ENCODE assay signal across 7 cellular contexts in the genomic region with DNA sequence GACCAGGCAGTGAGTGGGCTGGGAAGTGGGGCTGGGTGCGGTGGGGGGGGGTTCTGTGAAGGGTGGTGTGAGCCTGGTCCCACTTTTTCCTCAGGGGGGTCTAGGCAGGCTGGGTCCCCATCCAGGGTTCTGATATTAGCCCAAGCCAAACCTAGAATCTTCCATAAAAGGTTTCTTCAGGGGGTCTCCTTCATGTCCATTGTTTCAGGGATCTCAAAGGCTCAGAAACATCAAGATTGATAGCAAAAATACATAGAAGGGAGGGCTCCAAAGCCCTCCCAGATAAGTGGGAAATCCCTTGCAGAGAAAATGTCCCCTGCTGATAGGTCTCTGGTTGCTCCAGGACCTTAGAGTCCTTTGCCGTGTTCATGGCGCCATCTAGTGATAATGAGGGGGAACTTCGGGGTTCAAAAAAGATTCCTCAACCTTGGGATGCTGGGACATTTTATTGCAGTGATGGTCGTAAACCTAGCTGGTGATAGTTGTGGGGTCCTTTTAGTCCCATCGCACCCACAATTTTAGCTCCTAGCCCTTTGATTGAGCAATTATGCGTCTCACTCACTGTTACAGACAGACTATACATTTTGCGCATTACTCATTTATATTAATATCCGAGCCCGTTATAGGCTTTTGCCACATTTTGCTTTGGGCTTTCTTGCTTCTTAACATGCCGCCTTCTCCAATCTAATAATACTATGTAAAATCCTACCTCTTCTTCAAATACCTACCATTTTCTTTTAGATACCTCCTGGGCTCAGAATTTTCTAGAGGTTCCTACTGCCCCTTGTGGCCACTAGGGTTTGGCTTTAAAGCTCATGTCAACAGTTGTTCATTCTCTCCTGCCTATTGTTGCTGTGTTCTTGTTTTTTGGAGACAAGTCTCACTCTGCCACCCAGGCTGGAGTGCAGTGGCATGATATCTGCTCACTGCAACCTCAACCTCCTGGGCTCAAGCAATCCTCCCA. TPM values are rescaled to one million over a fixed set of nuclear protein-coding genes. Genes with fewer than 3 reads are reported as not detected.
DNase-seq lines count a peak whose midpoint lies in the region; ATAC-seq, FAIRE-seq and TF ChIP-seq lines count a peak whose summit lies in the region.

No MANE protein-coding gene starts in this region.

- CTCF ChIA-PET in Panc1 (lab: Charles Lee): interaction anchor here (0.6 to 2.0 kb wide), 26 partner anchors 10 to 354 kb away, joined by 3 to 27 read pairs (median 4); a partner anchor contains a TSS

- intact Hi-C loops in Panc1 (cut with micrococcal nuclease; ENCODE audit: unreplicated experiment) (loop anchor here (2.0 to 10.0 kb wide), 3 partner anchors 77 to 227 kb away; no protein-coding TSS in a partner anchor), left ventricle myocardium inferior (cut with micrococcal nuclease) (loop anchor here (10.0 kb wide), 2 partner anchors 147 to 357 kb away; no protein-coding TSS in a partner anchor)

- DNase-seq in LNCaP clone FGC (ENCODE audit: low read depth) (peak; percentile 55), Panc1 (ENCODE audit: low read depth, low spot score) (peak; percentile 64), adipocyte (ENCODE audit: low read depth) (peak; percentile 91), left ventricle myocardium inferior (no peak), skeletal muscle cell (ENCODE audit: low read depth) (peak; percentile 37), NCI-H1048 (lab: John Stamatoyannopoulos, UW) (no peak)

- H3K36me3 ChIP-seq in Panc1 (ENCODE audit: control insufficient read depth, insufficient read depth, low read length): no peaks in the 10 kb centered on the region
- H3K36me3 ChIP-seq in adipocyte (ENCODE audit: control insufficient read depth, insufficient read depth, low read length, severe bottlenecking): peaks cover 4% of the 10 kb centered on the region
- H3K36me3 ChIP-seq in left ventricle myocardium inferior: no peaks in the 10 kb centered on the region

- H3K9me3 ChIP-seq in Panc1 (ENCODE audit: control insufficient read depth, insufficient read depth, low read depth, low read length) (no peaks in the 10 kb centered on the region), adipocyte (ENCODE audit: control insufficient read depth, low read length) (no peaks in the 10 kb centered on the region), left ventricle myocardium inferior (replicated peaks) (no peaks in the 10 kb centered on the region)

- ATAC-seq in Panc1: peak; percentile 92

- in situ Hi-C loops in Panc1 (cut with HindIII; ENCODE audit: low pct_unique_long_range_greater_than_20kb, low sequenced_read_pairs): no loop called here

- FAIRE-seq in G401.6 (lab: Jason Lieb, UNC): peak; percentile 89

- no peaks in the 10 kb centered on the region for H3K27me3 ChIP-seq in Panc1 (ENCODE audit: control insufficient read depth, insufficient read depth, low read length)
- no peaks in the 10 kb centered on the region for H3K27me3 ChIP-seq in adipocyte (replicated peaks; ENCODE audit: control insufficient read depth, insufficient read depth, low read length)
- H3K27me3 ChIP-seq in left ventricle myocardium inferior (ENCODE audit: low read depth): peaks cover 71% of the 10 kb centered on the region

- H3K4me1 ChIP-seq in Panc1 (ENCODE audit: control insufficient read depth, insufficient read depth, low read length) (no peaks in the 10 kb centered on the region), adipocyte (ENCODE audit: control insufficient read depth, insufficient read depth, low read length) (no peaks in the 10 kb centered on the region), left ventricle myocardium inferior (no peaks in the 10 kb centered on the region)

- POLR2A ChIA-PET in Panc1 (lab: Charles Lee): interaction anchor here (0.8 kb wide), 1 partner anchor 26 kb away, joined by 4 read pairs; no protein-coding TSS in a partner anchor

- H3K27ac ChIP-seq in Panc1 (ENCODE audit: low read length) (no peak overlapping the region), left ventricle myocardium inferior (replicated peaks) (no peak overlapping the region)

- TF ChIP-seq CTCF in LNCaP clone FGC (IDR thresholded peaks at IDR 0.05; ENCODE audit: control insufficient read depth, extremely low read depth, insufficient read depth) (peak; percentile 78), Panc1 (IDR thresholded peaks at IDR 0.05) (peak; percentile 98), left ventricle myocardium inferior (IDR thresholded peaks at IDR 0.05; ENCODE audit: borderline replicate concordance) (peak; percentile 79)

- H3K4me3 ChIP-seq in LNCaP clone FGC (ENCODE audit: low read depth, low read length) (peak overlapping the region; percentile 29; the same call in 1 of the 2 replicates), Panc1 (ENCODE audit: low read depth in 2 of 2, low read length in 2 of 2) (0 out of 4 replicates have a peak overlapping the region, but pooled peaks of 1 of the 2 experiments have one; percentile 15), adipocyte (ENCODE audit: low read length) (no peak overlapping the region), left ventricle myocardium inferior (no peak overlapping the region), skeletal muscle cell (ENCODE audit: low read depth, low read length) (no peak overlapping the region)

- no peak overlapping the region for H3K9ac ChIP-seq in adipocyte (ENCODE audit: low read length)

- no TSS peak for BruUV-seq in Panc1 (replicated peaks; lab: Mats Ljungman, UMichigan)

RNA-seq across cellular contexts. Expression of a gene that starts 35.1 kb away (rescaled TPM):
- total RNA-seq in Panc1 (2021; ENCODE audit: unreplicated experiment): 109 TPM
- 33.0 TPM for polyA plus RNA-seq in Panc1 (2012; ENCODE audit: insufficient read length)
- total RNA-seq in left ventricle myocardium inferior: not detected

Comparison
In these comparisons a context has a peak if more than half of its experiments do, and no peak if none do; other contexts are left out.
1. DNase-seq: peak in LNCaP clone FGC (single experiment), Panc1 (single experiment), adipocyte (single experiment) and skeletal muscle cell (single experiment); none in left ventricle myocardium inferior (single experiment) and NCI-H1048 (single experiment).
2. RNA of a gene that starts 35.1 kb away (total RNA-seq): 109 TPM in Panc1 (single experiment); not detected in left ventricle myocardium inferior (single experiment); every median in the first group is over 100 times any median in the second.
3. Peak in every context shown above with its lines, with median percentiles within 50 percentile points of each other: CTCF ChIP-seq.